ENCODE assay signal across 24 cellular contexts in the genomic region with DNA sequence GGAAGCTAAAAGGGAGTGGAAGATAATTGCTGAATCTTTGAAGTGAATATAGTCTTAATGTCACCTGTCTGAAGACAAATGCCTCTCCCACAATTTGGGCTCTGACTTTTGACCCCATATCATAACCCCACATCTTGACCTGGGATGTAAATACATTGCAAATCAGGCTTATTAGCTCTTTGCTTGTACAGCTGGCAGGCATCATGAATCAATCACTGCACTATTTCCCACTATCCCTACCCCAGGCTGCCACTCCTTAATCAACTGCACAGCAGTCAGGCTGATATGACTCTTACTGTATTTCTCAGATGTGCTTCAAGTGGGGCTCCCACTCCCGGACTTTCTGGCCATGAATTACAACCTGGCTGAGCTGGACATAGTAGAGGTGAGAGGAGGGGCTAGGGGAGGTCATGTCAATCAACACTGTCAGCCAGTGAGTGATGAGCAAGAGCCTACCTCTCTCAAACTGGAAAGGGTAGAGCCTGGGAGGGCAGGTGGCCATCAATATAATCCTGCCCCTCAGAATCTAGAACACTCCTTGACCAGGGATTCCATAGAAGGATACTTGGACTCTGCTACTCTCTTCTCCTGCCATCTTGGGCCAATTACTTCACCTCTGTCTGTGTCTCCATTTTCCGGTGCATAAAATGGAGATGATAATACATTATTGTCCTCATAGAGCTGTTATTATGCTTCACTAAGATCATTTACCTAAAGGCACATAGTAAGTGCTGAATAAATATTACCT. TPM values are rescaled to one million over a fixed set of nuclear protein-coding genes. Genes with fewer than 3 reads are reported as not detected.
A peak's percentile ranks its signal among the peaks of the same experiment; 100 is the strongest.
DNase-seq lines count a peak whose midpoint lies in the region; ATAC-seq, FAIRE-seq and TF ChIP-seq lines count a peak whose summit lies in the region.
"Had no signal": no experiment of that assay in that cellular context is flagged by ENCODE, and none has a peak within 500 bp of the region (broad histone marks: within the 10 kb centered on the region; RNA-seq: fewer than 3 reads in every experiment).

No MANE protein-coding gene starts in this region.

- DNase-seq in K562 (ENCODE audit: extremely low read depth in 1 of 4, low spot score in 3 of 4) (no peak), osteoblast (ENCODE audit: insufficient read length, low spot score, missing footprints) (peak; percentile 64), mesothelial cell of epicardium (ENCODE audit: low spot score in 2 of 2, unreplicated experiment in 2 of 2) (no peak), Calu3 (no peak)
- DNase-seq: 8988T; ACHN; BE2C; C1 segment of cervical spinal cord; CD4-positive, alpha-beta memory T cell; CD4-positive, CD25-positive, alpha-beta regulatory T cell; CD8-positive, alpha-beta memory T cell; COR-L47; DMS79 treated with DMSO at 0.1 percent for 48 hours; GF-D8 had no signal

- H3K4me3 ChIP-seq in HEK293 (ENCODE audit: low read depth, low read length) = no peak overlapping the region
- no peak overlapping the region for H3K4me3 ChIP-seq in K562
- no peak overlapping the region for H3K4me3 ChIP-seq in osteoblast (ENCODE audit: insufficient read depth, low read length)
- H3K4me3 ChIP-seq: BLaER1 had no signal

- no peak for TF ChIP-seq EP300 in K562 (IDR thresholded peaks at IDR 0.05; ENCODE audit: low read length)

- no peak overlapping the region for H3K27ac ChIP-seq in HEK293 (ENCODE audit: extremely low read depth, low read depth, low read length)
- H3K27ac ChIP-seq in K562 (ENCODE audit: extremely low read depth, low read depth, low read length) = no peak overlapping the region
- H3K27ac ChIP-seq in osteoblast (ENCODE audit: low read depth, low read length) = no peak overlapping the region
- H3K27ac ChIP-seq: BLaER1 had no signal

- H3K27ac Mint-ChIP-seq in mesothelial cell of epicardium (no peak overlapping the region), Calu3 (ENCODE audit: unreplicated experiment) (no peak overlapping the region)
- H3K27ac Mint-ChIP-seq: CD14-positive monocyte had no signal

- H2AFZ ChIP-seq in K562 (ENCODE audit: low read depth, low read length) (no peak overlapping the region), osteoblast (ENCODE audit: low read length) (no peak overlapping the region)

- H3K4me3 Mint-ChIP-seq in mesothelial cell of epicardium = no peak overlapping the region
- no peak overlapping the region for H3K4me3 Mint-ChIP-seq in Calu3 (ENCODE audit: low read depth, unreplicated experiment)
- H3K4me3 Mint-ChIP-seq: CD14-positive monocyte; CD4-positive, alpha-beta memory T cell; CD4-positive, CD25-positive, alpha-beta regulatory T cell; CD8-positive, alpha-beta memory T cell had no signal

- H3K4me1 ChIP-seq in HEK293 (ENCODE audit: control insufficient read depth, insufficient read depth, low read length) = no peaks in the 10 kb centered on the region
- H3K4me1 ChIP-seq in K562 (replicated peaks in 1 of 2; ENCODE audit: control insufficient read depth in 2 of 2, insufficient read depth in 2 of 2, low read length in 2 of 2) = no peaks in the 10 kb centered on the region
- H3K4me1 ChIP-seq in osteoblast (ENCODE audit: insufficient read depth, low read length) = no peaks in the 10 kb centered on the region
- H3K4me1 ChIP-seq: BE2C, BLaER1 had no signal

- TF ChIP-seq RAD21 in K562 (CRISPR knock-in tag; conservative IDR thresholded peaks at IDR 0.05 in 1 of 2, IDR thresholded peaks at IDR 0.05 in 1 of 2) = no peak

- H3K27me3 ChIP-seq in K562 (ENCODE audit: control insufficient read depth in 2 of 2, insufficient read depth in 2 of 2, low read length in 2 of 2) = peaks cover 0 to 19% of the 10 kb centered on the region in 2 experiments; a peak in 2 of 5 replicates
- no peaks in the 10 kb centered on the region for H3K27me3 ChIP-seq in osteoblast (ENCODE audit: insufficient read depth, low read length)
- H3K27me3 ChIP-seq: BE2C, BLaER1 had no signal

- TF ChIP-seq CTCF in HEK293 (tag by site-specific recombination; IDR thresholded peaks at IDR 0.05) (no peak), K562 (IDR thresholded peaks at IDR 0.05 in 2 of 3, conservative IDR thresholded peaks at IDR 0.05 in 1 of 3; ENCODE audit: insufficient read depth in 2 of 3, low read depth in 1 of 3, low read length in 3 of 3) (no peak), osteoblast (IDR thresholded peaks at IDR 0.05; ENCODE audit: extremely low read depth, low read depth, low read length) (no peak), mesothelial cell of epicardium (IDR thresholded peaks at IDR 0.05; ENCODE audit: unreplicated experiment) (no peak), Calu3 (IDR thresholded peaks at IDR 0.05; ENCODE audit: unreplicated experiment) (no peak)

- no peaks in the 10 kb centered on the region for H3K9me1 ChIP-seq in K562 (ENCODE audit: control insufficient read depth, insufficient read depth, low read length)

- H3K4me1 Mint-ChIP-seq in mesothelial cell of epicardium (no peaks in the 10 kb centered on the region), Calu3 (ENCODE audit: low read depth, unreplicated experiment) (no peaks in the 10 kb centered on the region)
- H3K4me1 Mint-ChIP-seq: CD14-positive monocyte; CD8-positive, alpha-beta memory T cell had no signal

- H3K27me3 Mint-ChIP-seq in mesothelial cell of epicardium (ENCODE audit: low read depth) (peaks cover 25% of the 10 kb centered on the region), Calu3 (ENCODE audit: unreplicated experiment) (peaks cover 99% of the 10 kb centered on the region)
- H3K27me3 Mint-ChIP-seq: CD4-positive, alpha-beta memory T cell had no signal

- H3K36me3 ChIP-seq in HEK293 (ENCODE audit: control insufficient read depth in 2 of 2, insufficient read depth in 1 of 2, low read length in 2 of 2) (no peaks in the 10 kb centered on the region), K562 (ENCODE audit: control insufficient read depth, insufficient read depth, low read length) (no peaks in the 10 kb centered on the region), osteoblast (ENCODE audit: insufficient read depth, low read length) (no peaks in the 10 kb centered on the region)
- H3K36me3 ChIP-seq: BE2C, BLaER1 had no signal

- POLR2A ChIA-PET in HEK293 (lab: Yijun Ruan, JAX) (no interaction called here), K562 (lab: Yijun Ruan, JAX) (no interaction called here)

- in situ Hi-C loops in K562 (cut with MboI) = no loop called here

- H4K20me1 ChIP-seq in K562 (replicated peaks; ENCODE audit: control insufficient read depth, insufficient read depth, low read length) (no peaks in the 10 kb centered on the region), osteoblast (ENCODE audit: insufficient read depth, low read length) (no peaks in the 10 kb centered on the region)
- H4K20me1 ChIP-seq: BLaER1 had no signal

- no peak overlapping the region for H3K9ac ChIP-seq in K562 (ENCODE audit: insufficient read depth in 1 of 2, low read depth in 2 of 2, low read length in 2 of 2)
- H3K9ac ChIP-seq: BLaER1 had no signal

- CTCF ChIA-PET in HEK293 (lab: Yijun Ruan, JAX) = interaction anchor here (0.5 to 0.7 kb wide), 2 partner anchors 37 to 141 kb away, joined by 3 read pairs; no protein-coding TSS in a partner anchor
- CTCF ChIA-PET in K562 (lab: Yijun Ruan, JAX; ENCODE audit: low intra/inter-chr PET ratio) = no interaction called here
- CTCF ChIA-PET in Calu3 (lab: Charles Lee) = interaction anchor here (1.2 kb wide), 1 partner anchor 11 kb away, joined by 3 read pairs; the partner anchor contains the start of gene BPIFB3

- ATAC-seq in K562 = no peak

- intact Hi-C loops in K562 (cut with micrococcal nuclease) = no loop called here
- intact Hi-C loops in Calu3 (cut with micrococcal nuclease; ENCODE audit: unreplicated experiment) = no loop called here

- no peaks in the 10 kb centered on the region for H3K79me2 ChIP-seq in K562 (ENCODE audit: control insufficient read depth, insufficient read depth, low read length)
- H3K79me2 ChIP-seq in osteoblast (ENCODE audit: insufficient read depth, low read length) = no peaks in the 10 kb centered on the region

- peaks cover 22% of the 10 kb centered on the region for H3K9me3 Mint-ChIP-seq in mesothelial cell of epicardium
- H3K9me3 Mint-ChIP-seq in Calu3 (ENCODE audit: low read depth, unreplicated experiment) = no peaks in the 10 kb centered on the region

- no peak for TF ChIP-seq POLR2A in K562 (conservative IDR thresholded peaks at IDR 0.05)

- H3K9me3 ChIP-seq in HEK293 (ENCODE audit: control insufficient read depth, insufficient read depth, low read depth, low read length) = no peaks in the 10 kb centered on the region
- H3K9me3 ChIP-seq in K562 (replicated peaks; ENCODE audit: control insufficient read depth, insufficient read depth, low read depth, low read length) = no peaks in the 10 kb centered on the region; the same call in none of the 2 replicates
- H3K9me3 ChIP-seq in osteoblast (ENCODE audit: low read depth, low read length) = no peaks in the 10 kb centered on the region

- H3K4me2 ChIP-seq in K562 (ENCODE audit: insufficient read depth, low read length) (no peak overlapping the region), osteoblast (ENCODE audit: insufficient read depth, low read length) (no peak overlapping the region)
- H3K4me2 ChIP-seq: BLaER1 had no signal

- BruUV-seq in K562 (replicated peaks; lab: Mats Ljungman, UMichigan) (no TSS peak), Calu3 (replicated peaks; lab: Mats Ljungman, UMichigan) (no TSS peak)

- FAIRE-seq in K562 (lab: Jason Lieb, UNC) = no peak
- FAIRE-seq: A204.1, D721Med, G401.6, GM12891, GM19239 had no signal

- H3K36me3 Mint-ChIP-seq in mesothelial cell of epicardium = peaks cover 2% of the 10 kb centered on the region
- H3K36me3 Mint-ChIP-seq in Calu3 (ENCODE audit: insufficient read depth, unreplicated experiment) = no peaks in the 10 kb centered on the region
- H3K36me3 Mint-ChIP-seq: CD14-positive monocyte; CD4-positive, alpha-beta memory T cell had no signal

- WGBS in K562 (ENCODE audit: insufficient coverage, low coverage, missing lambda C conversion rate) = 4% methylated on average over 2 of the region's 2 CpGs

RNA-seq across cellular contexts. Expression of gene BPIFB3, which starts 10.5 kb away (rescaled TPM):
- not detected in 2 replicates for total RNA-seq in K562 (2011; cell fraction: chromatin; rRNA removed; ENCODE audit: low replicate concordance)
- total RNA-seq in K562 (2011; cell fraction: nucleolus; rRNA removed) = not detected in 2 replicates
- not detected in 2 replicates for total RNA-seq in K562 (2011; cell fraction: nucleoplasm; rRNA removed)
- not detected in 2 replicates for total RNA-seq in K562 (2014; rRNA removed)
- not detected in 2 replicates for total RNA-seq in K562 (2014; rRNA removed; fragmentation: Illumina TruSeq; extraction: Trizol)
- total RNA-seq in K562 (2015; rRNA removed; fragmentation: Illumina TruSeq; extraction: Trizol) = not detected in 2 replicates
- not detected in 2 replicates for total RNA-seq in K562 (2021)
- polyA plus RNA-seq in K562 (2011; rRNA removed) = not detected in 2 replicates
- not detected in 2 replicates for polyA plus RNA-seq in K562 (2011; cell fraction: cytosol; rRNA removed)
- not detected in 2 replicates for polyA plus RNA-seq in K562 (2011; cell fraction: nucleus; rRNA removed)
- not detected in 2 replicates for polyA plus RNA-seq in K562 (2012)
- polyA plus RNA-seq in K562 (2014; fragmentation: Illumina TruSeq; extraction: Trizol) = not detected in 2 replicates
- not detected for polyA plus RNA-seq in K562 (2014; fragmentation: Nextera tagmentation; extraction: Ambion mirVana)
- not detected in 2 replicates for polyA plus RNA-seq in K562 (2014; rRNA removed)
- not detected in 2 replicates for polyA minus RNA-seq in K562 (2011; rRNA and poly(A)+ RNA removed)
- not detected in 2 replicates for polyA minus RNA-seq in K562 (2011; cell fraction: cytosol; rRNA and poly(A)+ RNA removed)
- not detected in 2 replicates for polyA minus RNA-seq in K562 (2011; cell fraction: nucleus; rRNA and poly(A)+ RNA removed)
- total RNA-seq in osteoblast = not detected in 2 replicates
- total RNA-seq in mesothelial cell of epicardium = not detected in 3 replicates
- not detected in 2 replicates for total RNA-seq in Calu3 (2022)
- total RNA-seq: A673; CD4-positive, alpha-beta memory T cell; CD4-positive, CD25-positive, alpha-beta regulatory T cell; CD8-positive, alpha-beta memory T cell had no signal
- polyA plus RNA-seq: AG04450; CD14-positive monocyte; CD4-positive, alpha-beta memory T cell; CD4-positive, CD25-positive, alpha-beta regulatory T cell; CD8-positive, alpha-beta memory T cell had no signal

RNA-seq across cellular contexts. Expression of gene BPIFB6, which starts 11.7 kb away (rescaled TPM):
- total RNA-seq in K562 (2011; cell fraction: chromatin; rRNA removed; ENCODE audit: low replicate concordance) = not detected in 2 replicates
- total RNA-seq in K562 (2011; cell fraction: nucleolus; rRNA removed) = not detected in 2 replicates
- not detected in 2 replicates for total RNA-seq in K562 (2011; cell fraction: nucleoplasm; rRNA removed)
- not detected in 2 replicates for total RNA-seq in K562 (2014; rRNA removed)
- total RNA-seq in K562 (2014; rRNA removed; fragmentation: Illumina TruSeq; extraction: Trizol) = not detected in 2 replicates
- total RNA-seq in K562 (2015; rRNA removed; fragmentation: Illumina TruSeq; extraction: Trizol) = not detected in 2 replicates
- not detected in 2 replicates for total RNA-seq in K562 (2021)
- polyA plus RNA-seq in K562 (2011; rRNA removed) = not detected in 2 replicates
- polyA plus RNA-seq in K562 (2011; cell fraction: cytosol; rRNA removed) = not detected in 2 replicates
- polyA plus RNA-seq in K562 (2011; cell fraction: nucleus; rRNA removed) = not detected in 2 replicates
- not detected in 2 replicates for polyA plus RNA-seq in K562 (2012)
- not detected in 2 replicates for polyA plus RNA-seq in K562 (2014; fragmentation: Illumina TruSeq; extraction: Trizol)
- polyA plus RNA-seq in K562 (2014; fragmentation: Nextera tagmentation; extraction: Ambion mirVana) = not detected
- not detected in 2 replicates for polyA plus RNA-seq in K562 (2014; rRNA removed)
- not detected in 2 replicates for polyA minus RNA-seq in K562 (2011; rRNA and poly(A)+ RNA removed)
- polyA minus RNA-seq in K562 (2011; cell fraction: cytosol; rRNA and poly(A)+ RNA removed) = not detected in 2 replicates
- not detected in 2 replicates for polyA minus RNA-seq in K562 (2011; cell fraction: nucleus; rRNA and poly(A)+ RNA removed)
- not detected in 2 replicates for total RNA-seq in osteoblast
- not detected in 3 replicates for total RNA-seq in mesothelial cell of epicardium
- total RNA-seq in Calu3 (2022) = not detected in 2 replicates
- total RNA-seq: A673; CD4-positive, alpha-beta memory T cell; CD4-positive, CD25-positive, alpha-beta regulatory T cell; CD8-positive, alpha-beta memory T cell had no signal
- polyA plus RNA-seq: AG04450; CD14-positive monocyte; CD4-positive, alpha-beta memory T cell; CD4-positive, CD25-positive, alpha-beta regulatory T cell; CD8-positive, alpha-beta memory T cell had no signal

RNA-seq across cellular contexts. Expression of gene BPIFB2, which starts 35.7 kb away (rescaled TPM):
- total RNA-seq in K562 (2011; cell fraction: chromatin; rRNA removed; ENCODE audit: low replicate concordance) = not detected in 2 replicates
- not detected in 2 replicates for total RNA-seq in K562 (2011; cell fraction: nucleolus; rRNA removed)
- not detected in 2 replicates for total RNA-seq in K562 (2011; cell fraction: nucleoplasm; rRNA removed)
- total RNA-seq in K562 (2014; rRNA removed) = not detected in 2 replicates
- not detected in 2 replicates for total RNA-seq in K562 (2014; rRNA removed; fragmentation: Illumina TruSeq; extraction: Trizol)
- total RNA-seq in K562 (2015; rRNA removed; fragmentation: Illumina TruSeq; extraction: Trizol) = not detected in 2 replicates
- total RNA-seq in K562 (2021) = 0.11 TPM in 1 of 2 replicates, not detected in the other
- not detected in 2 replicates for polyA plus RNA-seq in K562 (2011; rRNA removed)
- polyA plus RNA-seq in K562 (2011; cell fraction: cytosol; rRNA removed) = not detected in 2 replicates
- not detected in 2 replicates for polyA plus RNA-seq in K562 (2011; cell fraction: nucleus; rRNA removed)
- polyA plus RNA-seq in K562 (2012) = not detected in 2 replicates
- polyA plus RNA-seq in K562 (2014; fragmentation: Illumina TruSeq; extraction: Trizol) = not detected in 2 replicates
- not detected for polyA plus RNA-seq in K562 (2014; fragmentation: Nextera tagmentation; extraction: Ambion mirVana)
- polyA plus RNA-seq in K562 (2014; rRNA removed) = not detected in 2 replicates
- polyA minus RNA-seq in K562 (2011; rRNA and poly(A)+ RNA removed) = not detected in 2 replicates
- polyA minus RNA-seq in K562 (2011; cell fraction: cytosol; rRNA and poly(A)+ RNA removed) = 1.1 TPM in 1 of 2 replicates, not detected in the other
- not detected in 2 replicates for polyA minus RNA-seq in K562 (2011; cell fraction: nucleus; rRNA and poly(A)+ RNA removed)
- not detected in 2 replicates for total RNA-seq in osteoblast
- total RNA-seq in mesothelial cell of epicardium = not detected in 3 replicates
- not detected in 2 replicates for total RNA-seq in Calu3 (2022)
- total RNA-seq: A673; CD4-positive, alpha-beta memory T cell; CD4-positive, CD25-positive, alpha-beta regulatory T cell; CD8-positive, alpha-beta memory T cell had no signal
- polyA plus RNA-seq: AG04450; CD14-positive monocyte; CD4-positive, alpha-beta memory T cell; CD4-positive, CD25-positive, alpha-beta regulatory T cell; CD8-positive, alpha-beta memory T cell had no signal

RNA-seq across cellular contexts. Expression of gene BPIFB4, which starts 36.3 kb away (rescaled TPM):
- not detected in 2 replicates for total RNA-seq in K562 (2011; cell fraction: chromatin; rRNA removed; ENCODE audit: low replicate concordance)
- not detected in 2 replicates for total RNA-seq in K562 (2011; cell fraction: nucleolus; rRNA removed)
- total RNA-seq in K562 (2011; cell fraction: nucleoplasm; rRNA removed) = not detected in 2 replicates
- total RNA-seq in K562 (2014; rRNA removed) (not detected in 2 replicates), K562 (2014; rRNA removed; fragmentation: Illumina TruSeq; extraction: Trizol) (not detected in 2 replicates), K562 (2015; rRNA removed; fragmentation: Illumina TruSeq; extraction: Trizol) (not detected in 2 replicates), K562 (2021) (not detected in 2 replicates), osteoblast (not detected in 2 replicates), mesothelial cell of epicardium (not detected in 3 replicates), Calu3 (2022) (not detected in 2 replicates)
- polyA plus RNA-seq in K562 (2011; rRNA removed) (not detected in 2 replicates), K562 (2014; fragmentation: Illumina TruSeq; extraction: Trizol) (not detected in 2 replicates), K562 (2014; fragmentation: Nextera tagmentation; extraction: Ambion mirVana) (not detected), K562 (2014; rRNA removed) (not detected in 2 replicates)
- polyA plus RNA-seq in K562 (2011; cell fraction: cytosol; rRNA removed) = not detected in 2 replicates
- polyA plus RNA-seq in K562 (2011; cell fraction: nucleus; rRNA removed) = not detected in 2 replicates
- polyA plus RNA-seq in K562 (2012) = not detected in 2 replicates
- not detected in 2 replicates for polyA minus RNA-seq in K562 (2011; rRNA and poly(A)+ RNA removed)
- not detected in 2 replicates for polyA minus RNA-seq in K562 (2011; cell fraction: cytosol; rRNA and poly(A)+ RNA removed)
- not detected in 2 replicates for polyA minus RNA-seq in K562 (2011; cell fraction: nucleus; rRNA and poly(A)+ RNA removed)
- total RNA-seq: A673; CD4-positive, alpha-beta memory T cell; CD4-positive, CD25-positive, alpha-beta regulatory T cell; CD8-positive, alpha-beta memory T cell had no signal
- polyA plus RNA-seq: AG04450; CD14-positive monocyte; CD4-positive, alpha-beta memory T cell; CD4-positive, CD25-positive, alpha-beta regulatory T cell; CD8-positive, alpha-beta memory T cell had no signal

RNA-seq across cellular contexts. Expression of gene SUN5, which starts 38.9 kb away (rescaled TPM):
- total RNA-seq in K562 (2011; cell fraction: chromatin; rRNA removed; ENCODE audit: low replicate concordance) = not detected in 2 replicates
- total RNA-seq in K562 (2011; cell fraction: nucleolus; rRNA removed) = not detected in 2 replicates
- not detected in 2 replicates for total RNA-seq in K562 (2011; cell fraction: nucleoplasm; rRNA removed)
- total RNA-seq in K562 (2014; rRNA removed) (not detected in 2 replicates), K562 (2014; rRNA removed; fragmentation: Illumina TruSeq; extraction: Trizol) (not detected in 2 replicates), K562 (2015; rRNA removed; fragmentation: Illumina TruSeq; extraction: Trizol) (not detected in 2 replicates), K562 (2021) (not detected in 2 replicates), osteoblast (not detected in 2 replicates), mesothelial cell of epicardium (not detected in 3 replicates), Calu3 (2022) (not detected in 2 replicates)
- polyA plus RNA-seq in K562 (2011; rRNA removed) (not detected in 2 replicates), K562 (2014; fragmentation: Illumina TruSeq; extraction: Trizol) (not detected in 2 replicates), K562 (2014; fragmentation: Nextera tagmentation; extraction: Ambion mirVana) (not detected), K562 (2014; rRNA removed) (not detected in 2 replicates)
- not detected in 2 replicates for polyA plus RNA-seq in K562 (2011; cell fraction: cytosol; rRNA removed)
- not detected in 2 replicates for polyA plus RNA-seq in K562 (2011; cell fraction: nucleus; rRNA removed)
- not detected in 2 replicates for polyA plus RNA-seq in K562 (2012)
- polyA minus RNA-seq in K562 (2011; rRNA and poly(A)+ RNA removed) = not detected in 2 replicates
- not detected in 2 replicates for polyA minus RNA-seq in K562 (2011; cell fraction: cytosol; rRNA and poly(A)+ RNA removed)
- polyA minus RNA-seq in K562 (2011; cell fraction: nucleus; rRNA and poly(A)+ RNA removed) = not detected in 2 replicates
- total RNA-seq: A673; CD4-positive, alpha-beta memory T cell; CD4-positive, CD25-positive, alpha-beta regulatory T cell; CD8-positive, alpha-beta memory T cell had no signal
- polyA plus RNA-seq: AG04450; CD14-positive monocyte; CD4-positive, alpha-beta memory T cell; CD4-positive, CD25-positive, alpha-beta regulatory T cell; CD8-positive, alpha-beta memory T cell had no signal

Comparison
In these comparisons a context has a peak if more than half of its experiments do, and no peak if none do; other contexts are left out.
1. Of the 44 proteins assayed by ChIP-seq in both K562 and HEK293: peak only in K562: none; only in HEK293: ZBTB17; in both: none; in neither: 43.